ENCODE assay signal across 1 cellular context in the genomic region with DNA sequence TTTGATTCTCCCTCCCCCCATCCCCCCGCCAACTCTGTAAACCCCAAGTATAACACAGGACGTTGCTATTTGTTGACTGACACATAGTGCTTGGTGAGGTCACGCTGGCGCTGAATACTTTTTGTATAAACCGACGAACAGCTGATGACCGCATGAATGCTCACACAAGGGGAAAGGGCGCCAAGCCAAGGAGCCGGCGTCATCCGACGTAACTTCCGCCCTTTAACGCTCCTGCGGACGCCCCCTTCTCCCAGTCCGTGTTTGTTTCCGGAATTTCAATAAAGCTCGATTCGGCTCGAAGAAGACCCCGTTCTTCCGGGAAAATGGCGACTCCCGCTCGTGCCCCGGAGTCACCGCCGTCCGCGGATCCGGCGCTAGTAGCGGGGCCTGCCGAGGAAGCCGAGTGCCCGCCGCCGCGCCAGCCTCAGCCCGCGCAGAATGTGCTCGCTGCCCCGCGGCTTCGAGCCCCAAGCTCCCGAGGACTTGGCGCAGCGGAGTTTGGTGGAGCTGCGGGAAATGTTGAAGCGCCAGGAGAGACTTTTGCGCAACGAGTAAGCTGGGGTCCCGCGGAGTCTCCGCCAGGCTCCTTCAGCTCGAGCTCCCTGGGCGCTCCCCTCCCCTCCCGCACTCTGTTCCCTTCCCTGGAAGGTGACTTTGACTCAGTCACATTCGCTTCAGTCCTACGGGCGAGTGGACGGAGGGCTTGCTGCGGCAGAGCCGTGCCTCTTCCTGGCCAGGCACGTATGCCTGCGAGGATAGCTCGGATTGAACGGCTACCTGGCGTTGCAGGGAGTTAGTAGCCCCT.
TF ChIP-seq lines count a peak whose summit lies in the region.

A gene (plus strand): TSS at position 310 of the 805 bp plus-strand sequence. CDS start 129 bp downstream, at position 439.

TF ChIP-seq in K562, 482 proteins besides CTCF, POLR2A, EP300 and RAD21 (continued from another document and continues in another):
- TF ChIP-seq, protein P1, sequence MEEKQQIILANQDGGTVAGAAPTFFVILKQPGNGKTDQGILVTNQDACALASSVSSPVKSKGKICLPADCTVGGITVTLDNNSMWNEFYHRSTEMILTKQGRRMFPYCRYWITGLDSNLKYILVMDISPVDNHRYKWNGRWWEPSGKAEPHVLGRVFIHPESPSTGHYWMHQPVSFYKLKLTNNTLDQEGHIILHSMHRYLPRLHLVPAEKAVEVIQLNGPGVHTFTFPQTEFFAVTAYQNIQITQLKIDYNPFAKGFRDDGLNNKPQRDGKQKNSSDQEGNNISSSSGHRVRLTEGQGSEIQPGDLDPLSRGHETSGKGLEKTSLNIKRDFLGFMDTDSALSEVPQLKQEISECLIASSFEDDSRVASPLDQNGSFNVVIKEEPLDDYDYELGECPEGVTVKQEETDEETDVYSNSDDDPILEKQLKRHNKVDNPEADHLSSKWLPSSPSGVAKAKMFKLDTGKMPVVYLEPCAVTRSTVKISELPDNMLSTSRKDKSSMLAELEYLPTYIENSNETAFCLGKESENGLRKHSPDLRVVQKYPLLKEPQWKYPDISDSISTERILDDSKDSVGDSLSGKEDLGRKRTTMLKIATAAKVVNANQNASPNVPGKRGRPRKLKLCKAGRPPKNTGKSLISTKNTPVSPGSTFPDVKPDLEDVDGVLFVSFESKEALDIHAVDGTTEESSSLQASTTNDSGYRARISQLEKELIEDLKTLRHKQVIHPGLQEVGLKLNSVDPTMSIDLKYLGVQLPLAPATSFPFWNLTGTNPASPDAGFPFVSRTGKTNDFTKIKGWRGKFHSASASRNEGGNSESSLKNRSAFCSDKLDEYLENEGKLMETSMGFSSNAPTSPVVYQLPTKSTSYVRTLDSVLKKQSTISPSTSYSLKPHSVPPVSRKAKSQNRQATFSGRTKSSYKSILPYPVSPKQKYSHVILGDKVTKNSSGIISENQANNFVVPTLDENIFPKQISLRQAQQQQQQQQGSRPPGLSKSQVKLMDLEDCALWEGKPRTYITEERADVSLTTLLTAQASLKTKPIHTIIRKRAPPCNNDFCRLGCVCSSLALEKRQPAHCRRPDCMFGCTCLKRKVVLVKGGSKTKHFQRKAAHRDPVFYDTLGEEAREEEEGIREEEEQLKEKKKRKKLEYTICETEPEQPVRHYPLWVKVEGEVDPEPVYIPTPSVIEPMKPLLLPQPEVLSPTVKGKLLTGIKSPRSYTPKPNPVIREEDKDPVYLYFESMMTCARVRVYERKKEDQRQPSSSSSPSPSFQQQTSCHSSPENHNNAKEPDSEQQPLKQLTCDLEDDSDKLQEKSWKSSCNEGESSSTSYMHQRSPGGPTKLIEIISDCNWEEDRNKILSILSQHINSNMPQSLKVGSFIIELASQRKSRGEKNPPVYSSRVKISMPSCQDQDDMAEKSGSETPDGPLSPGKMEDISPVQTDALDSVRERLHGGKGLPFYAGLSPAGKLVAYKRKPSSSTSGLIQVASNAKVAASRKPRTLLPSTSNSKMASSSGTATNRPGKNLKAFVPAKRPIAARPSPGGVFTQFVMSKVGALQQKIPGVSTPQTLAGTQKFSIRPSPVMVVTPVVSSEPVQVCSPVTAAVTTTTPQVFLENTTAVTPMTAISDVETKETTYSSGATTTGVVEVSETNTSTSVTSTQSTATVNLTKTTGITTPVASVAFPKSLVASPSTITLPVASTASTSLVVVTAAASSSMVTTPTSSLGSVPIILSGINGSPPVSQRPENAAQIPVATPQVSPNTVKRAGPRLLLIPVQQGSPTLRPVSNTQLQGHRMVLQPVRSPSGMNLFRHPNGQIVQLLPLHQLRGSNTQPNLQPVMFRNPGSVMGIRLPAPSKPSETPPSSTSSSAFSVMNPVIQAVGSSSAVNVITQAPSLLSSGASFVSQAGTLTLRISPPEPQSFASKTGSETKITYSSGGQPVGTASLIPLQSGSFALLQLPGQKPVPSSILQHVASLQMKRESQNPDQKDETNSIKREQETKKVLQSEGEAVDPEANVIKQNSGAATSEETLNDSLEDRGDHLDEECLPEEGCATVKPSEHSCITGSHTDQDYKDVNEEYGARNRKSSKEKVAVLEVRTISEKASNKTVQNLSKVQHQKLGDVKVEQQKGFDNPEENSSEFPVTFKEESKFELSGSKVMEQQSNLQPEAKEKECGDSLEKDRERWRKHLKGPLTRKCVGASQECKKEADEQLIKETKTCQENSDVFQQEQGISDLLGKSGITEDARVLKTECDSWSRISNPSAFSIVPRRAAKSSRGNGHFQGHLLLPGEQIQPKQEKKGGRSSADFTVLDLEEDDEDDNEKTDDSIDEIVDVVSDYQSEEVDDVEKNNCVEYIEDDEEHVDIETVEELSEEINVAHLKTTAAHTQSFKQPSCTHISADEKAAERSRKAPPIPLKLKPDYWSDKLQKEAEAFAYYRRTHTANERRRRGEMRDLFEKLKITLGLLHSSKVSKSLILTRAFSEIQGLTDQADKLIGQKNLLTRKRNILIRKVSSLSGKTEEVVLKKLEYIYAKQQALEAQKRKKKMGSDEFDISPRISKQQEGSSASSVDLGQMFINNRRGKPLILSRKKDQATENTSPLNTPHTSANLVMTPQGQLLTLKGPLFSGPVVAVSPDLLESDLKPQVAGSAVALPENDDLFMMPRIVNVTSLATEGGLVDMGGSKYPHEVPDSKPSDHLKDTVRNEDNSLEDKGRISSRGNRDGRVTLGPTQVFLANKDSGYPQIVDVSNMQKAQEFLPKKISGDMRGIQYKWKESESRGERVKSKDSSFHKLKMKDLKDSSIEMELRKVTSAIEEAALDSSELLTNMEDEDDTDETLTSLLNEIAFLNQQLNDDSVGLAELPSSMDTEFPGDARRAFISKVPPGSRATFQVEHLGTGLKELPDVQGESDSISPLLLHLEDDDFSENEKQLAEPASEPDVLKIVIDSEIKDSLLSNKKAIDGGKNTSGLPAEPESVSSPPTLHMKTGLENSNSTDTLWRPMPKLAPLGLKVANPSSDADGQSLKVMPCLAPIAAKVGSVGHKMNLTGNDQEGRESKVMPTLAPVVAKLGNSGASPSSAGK (IDR thresholded peaks at IDR 0.05) = peak; percentile 97
- TF ChIP-seq ETS2 (tag; IDR thresholded peaks at IDR 0.05; ENCODE audit: borderline replicate concordance, poor library complexity, severe bottlenecking) (no peak), NR2C1 (IDR thresholded peaks at IDR 0.05) (peak; percentile 50), NR2C1 (tag; IDR thresholded peaks at IDR 0.05) (peak; percentile 77), ETV1 (tag; conservative IDR thresholded peaks at IDR 0.05; ENCODE audit: low read depth) (peak; percentile 91), ZBTB7A (IDR thresholded peaks at IDR 0.05; ENCODE audit: borderline replicate concordance, control insufficient read depth, low read depth, low read length) (peak; percentile 70; the same call in 1 of the 2 replicates), CREB1 (IDR thresholded peaks at IDR 0.05) (peak; percentile 97), CREB1 (CRISPR knock-in tag; IDR thresholded peaks at IDR 0.05) (peak; percentile 95), ZNF507 (tag; conservative IDR thresholded peaks at IDR 0.05) (no peak), HCFC1 (IDR thresholded peaks at IDR 0.05; ENCODE audit: low read depth, low read length) (peak; percentile 83), ZNF77 (CRISPR knock-in tag; IDR thresholded peaks at IDR 0.05) (no peak), GATA2 (CRISPR knock-in tag; IDR thresholded peaks at IDR 0.05) (no peak), FUS (optimal IDR thresholded peaks at IDR 0.05; ENCODE audit: low read depth, low read length) (no peak), GABPB1 (CRISPR knock-in tag; IDR thresholded peaks at IDR 0.05) (peak; percentile 96), BDP1 (IDR thresholded peaks at IDR 0.05; ENCODE audit: insufficient read depth, insufficient read length) (no peak), FOXA1 (IDR thresholded peaks at IDR 0.05; ENCODE audit: borderline replicate concordance) (no peak), TBL1XR1 (IDR thresholded peaks at IDR 0.05; ENCODE audit: low read length in 2 of 2) (peak in 1 of 2 experiments; percentile 74; a peak in 2 of 4 replicates), POLR2AphosphoS5 (IDR thresholded peaks at IDR 0.05; ENCODE audit: control insufficient read depth, insufficient read depth, low read depth, low read length) (peak; percentile 74; the same call in 1 of the 2 replicates), ZNF57 (CRISPR knock-in tag; IDR thresholded peaks at IDR 0.05) (no peak), XRCC3 (IDR thresholded peaks at IDR 0.05) (no peak), RBM17 (IDR thresholded peaks at IDR 0.05; ENCODE audit: borderline replicate concordance, low read depth, low read length) (no peak), E2F3 (CRISPR knock-in tag; IDR thresholded peaks at IDR 0.05) (peak; percentile 88), ELF1 (tag; IDR thresholded peaks at IDR 0.05) (peak; percentile 99), NFRKB (IDR thresholded peaks at IDR 0.05; ENCODE audit: low read depth) (peak; percentile 99), SMARCC2 (IDR thresholded peaks at IDR 0.05; ENCODE audit: low read depth) (no peak), FOXK1 (CRISPR knock-in tag; IDR thresholded peaks at IDR 0.05; ENCODE audit: borderline replicate concordance) (peak; percentile 56; the same call in 1 of the 2 replicates), SNIP1 (IDR thresholded peaks at IDR 0.05; ENCODE audit: low read depth) (no peak), JUN (IDR thresholded peaks at IDR 0.05; ENCODE audit: borderline replicate concordance, low read depth, low read length) (peak; percentile 77; the same call in 1 of the 2 replicates), JUN (CRISPR knock-in tag; IDR thresholded peaks at IDR 0.05; ENCODE audit: borderline replicate concordance) (no peak)
- TF ChIP-seq, protein P2, sequence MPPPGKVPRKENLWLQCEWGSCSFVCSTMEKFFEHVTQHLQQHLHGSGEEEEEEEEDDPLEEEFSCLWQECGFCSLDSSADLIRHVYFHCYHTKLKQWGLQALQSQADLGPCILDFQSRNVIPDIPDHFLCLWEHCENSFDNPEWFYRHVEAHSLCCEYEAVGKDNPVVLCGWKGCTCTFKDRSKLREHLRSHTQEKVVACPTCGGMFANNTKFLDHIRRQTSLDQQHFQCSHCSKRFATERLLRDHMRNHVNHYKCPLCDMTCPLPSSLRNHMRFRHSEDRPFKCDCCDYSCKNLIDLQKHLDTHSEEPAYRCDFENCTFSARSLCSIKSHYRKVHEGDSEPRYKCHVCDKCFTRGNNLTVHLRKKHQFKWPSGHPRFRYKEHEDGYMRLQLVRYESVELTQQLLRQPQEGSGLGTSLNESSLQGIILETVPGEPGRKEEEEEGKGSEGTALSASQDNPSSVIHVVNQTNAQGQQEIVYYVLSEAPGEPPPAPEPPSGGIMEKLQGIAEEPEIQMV (tag; conservative IDR thresholded peaks at IDR 0.05; ENCODE audit: low read depth) = peak; percentile 81
- TF ChIP-seq, protein P3, sequence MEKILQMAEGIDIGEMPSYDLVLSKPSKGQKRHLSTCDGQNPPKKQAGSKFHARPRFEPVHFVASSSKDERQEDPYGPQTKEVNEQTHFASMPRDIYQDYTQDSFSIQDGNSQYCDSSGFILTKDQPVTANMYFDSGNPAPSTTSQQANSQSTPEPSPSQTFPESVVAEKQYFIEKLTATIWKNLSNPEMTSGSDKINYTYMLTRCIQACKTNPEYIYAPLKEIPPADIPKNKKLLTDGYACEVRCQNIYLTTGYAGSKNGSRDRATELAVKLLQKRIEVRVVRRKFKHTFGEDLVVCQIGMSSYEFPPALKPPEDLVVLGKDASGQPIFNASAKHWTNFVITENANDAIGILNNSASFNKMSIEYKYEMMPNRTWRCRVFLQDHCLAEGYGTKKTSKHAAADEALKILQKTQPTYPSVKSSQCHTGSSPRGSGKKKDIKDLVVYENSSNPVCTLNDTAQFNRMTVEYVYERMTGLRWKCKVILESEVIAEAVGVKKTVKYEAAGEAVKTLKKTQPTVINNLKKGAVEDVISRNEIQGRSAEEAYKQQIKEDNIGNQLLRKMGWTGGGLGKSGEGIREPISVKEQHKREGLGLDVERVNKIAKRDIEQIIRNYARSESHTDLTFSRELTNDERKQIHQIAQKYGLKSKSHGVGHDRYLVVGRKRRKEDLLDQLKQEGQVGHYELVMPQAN (IDR thresholded peaks at IDR 0.05; ENCODE audit: borderline replicate concordance) = peak; percentile 64; the same call in 1 of the 2 replicates
- TF ChIP-seq, protein P4, sequence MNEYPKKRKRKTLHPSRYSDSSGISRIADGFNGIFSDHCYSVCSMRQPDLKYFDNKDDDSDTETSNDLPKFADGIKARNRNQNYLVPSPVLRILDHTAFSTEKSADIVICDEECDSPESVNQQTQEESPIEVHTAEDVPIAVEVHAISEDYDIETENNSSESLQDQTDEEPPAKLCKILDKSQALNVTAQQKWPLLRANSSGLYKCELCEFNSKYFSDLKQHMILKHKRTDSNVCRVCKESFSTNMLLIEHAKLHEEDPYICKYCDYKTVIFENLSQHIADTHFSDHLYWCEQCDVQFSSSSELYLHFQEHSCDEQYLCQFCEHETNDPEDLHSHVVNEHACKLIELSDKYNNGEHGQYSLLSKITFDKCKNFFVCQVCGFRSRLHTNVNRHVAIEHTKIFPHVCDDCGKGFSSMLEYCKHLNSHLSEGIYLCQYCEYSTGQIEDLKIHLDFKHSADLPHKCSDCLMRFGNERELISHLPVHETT (CRISPR knock-in tag; conservative IDR thresholded peaks at IDR 0.05 in 1 of 2, IDR thresholded peaks at IDR 0.05 in 1 of 2) = peak in 1 of 2 experiments; percentile 74; a peak in 1 of 4 replicates
- TF ChIP-seq, protein P5, sequence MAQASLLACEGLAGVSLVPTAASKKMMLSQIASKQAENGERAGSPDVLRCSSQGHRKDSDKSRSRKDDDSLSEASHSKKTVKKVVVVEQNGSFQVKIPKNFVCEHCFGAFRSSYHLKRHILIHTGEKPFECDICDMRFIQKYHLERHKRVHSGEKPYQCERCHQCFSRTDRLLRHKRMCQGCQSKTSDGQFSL (CRISPR knock-in tag; IDR thresholded peaks at IDR 0.05) = no peak
- TF ChIP-seq, protein P5 (tag; IDR thresholded peaks at IDR 0.05) = no peak
- TF ChIP-seq, protein P6, sequence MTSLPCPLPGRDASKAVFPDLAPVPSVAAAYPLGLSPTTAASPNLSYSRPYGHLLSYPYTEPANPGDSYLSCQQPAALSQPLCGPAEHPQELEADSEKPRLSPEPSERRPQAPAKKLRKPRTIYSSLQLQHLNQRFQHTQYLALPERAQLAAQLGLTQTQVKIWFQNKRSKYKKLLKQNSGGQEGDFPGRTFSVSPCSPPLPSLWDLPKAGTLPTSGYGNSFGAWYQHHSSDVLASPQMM (CRISPR knock-in tag; IDR thresholded peaks at IDR 0.05) = no peak
- TF ChIP-seq, protein P7, sequence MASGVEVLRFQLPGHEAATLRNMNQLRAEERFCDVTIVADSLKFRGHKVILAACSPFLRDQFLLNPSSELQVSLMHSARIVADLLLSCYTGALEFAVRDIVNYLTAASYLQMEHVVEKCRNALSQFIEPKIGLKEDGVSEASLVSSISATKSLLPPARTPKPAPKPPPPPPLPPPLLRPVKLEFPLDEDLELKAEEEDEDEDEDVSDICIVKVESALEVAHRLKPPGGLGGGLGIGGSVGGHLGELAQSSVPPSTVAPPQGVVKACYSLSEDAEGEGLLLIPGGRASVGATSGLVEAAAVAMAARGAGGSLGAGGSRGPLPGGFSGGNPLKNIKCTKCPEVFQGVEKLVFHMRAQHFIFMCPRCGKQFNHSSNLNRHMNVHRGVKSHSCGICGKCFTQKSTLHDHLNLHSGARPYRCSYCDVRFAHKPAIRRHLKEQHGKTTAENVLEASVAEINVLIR (CRISPR knock-in tag; IDR thresholded peaks at IDR 0.05) = peak; percentile 91
